ENCODE assay signal across 8 cellular contexts in genomic region chr1:109959974-109960744, GRCh38. TPM values are rescaled to one million over a fixed set of nuclear protein-coding genes. Genes with fewer than 3 reads are reported as not detected.
DNase-seq lines count a peak whose midpoint lies in the region; ATAC-seq and TF ChIP-seq lines count a peak whose summit lies in the region.

No MANE protein-coding gene starts in this region.

- DNase-seq in H4 (ENCODE audit: low spot score), result peak; percentile 52
- peak; percentile 86 for DNase-seq in NCI-H510A treated with DMSO at 0.1 percent for 48 hours (lab: John Stamatoyannopoulos, UW)
- DNase-seq in epithelial cell of prostate (ENCODE audit: low read depth, low spot score), result no peak
- DNase-seq in progenitor cell of endocrine pancreas (ENCODE audit: low spot score, unreplicated experiment), result no peak
- DNase-seq in uterus, result no peak
- DNase-seq in T1000 (lab: John Stamatoyannopoulos, UW), result no peak
- no peak for DNase-seq in GM19240 (ENCODE audit: insufficient read length, low spot score)

- H3K36me3 ChIP-seq in uterus, result no peaks in the 10 kb centered on the region

- peak overlapping the region; percentile 2 for H3K4me3 Mint-ChIP-seq in progenitor cell of endocrine pancreas (ENCODE audit: low read depth)

- H3K27me3 ChIP-seq in uterus, result no peaks in the 10 kb centered on the region

- peak overlapping the region; percentile 96 for H3K27ac Mint-ChIP-seq in progenitor cell of endocrine pancreas

- H3K4me1 ChIP-seq in uterus, result no peaks in the 10 kb centered on the region

- peaks cover 21% of the 10 kb centered on the region for H3K4me1 Mint-ChIP-seq in progenitor cell of endocrine pancreas (ENCODE audit: low read depth)

- H3K27ac ChIP-seq in epithelial cell of prostate (peak overlapping the region; percentile 78), uterus (no peak overlapping the region)

- intact Hi-C loops in uterus (cut with DNase I; ENCODE audit: low total_unique reads), result no loop called here

- H3K36me3 Mint-ChIP-seq in progenitor cell of endocrine pancreas (ENCODE audit: insufficient read depth), result no peaks in the 10 kb centered on the region

- ATAC-seq in GM18907 (IDR thresholded peaks at IDR 0.05; ENCODE audit: unreplicated experiment), result no peak

- TF ChIP-seq CTCF in progenitor cell of endocrine pancreas (IDR thresholded peaks at IDR 0.05; ENCODE audit: unreplicated experiment), result peak; percentile 45
- no peak for TF ChIP-seq CTCF in uterus (IDR thresholded peaks at IDR 0.05)

- no peaks in the 10 kb centered on the region for H3K9me3 ChIP-seq in uterus

- H3K4me3 ChIP-seq in uterus, result no peak overlapping the region

- no peak for TF ChIP-seq POLR2A in uterus (IDR thresholded peaks at IDR 0.05)

- peaks cover 2% of the 10 kb centered on the region for H3K9me3 Mint-ChIP-seq in progenitor cell of endocrine pancreas (ENCODE audit: low read depth)

- no peaks in the 10 kb centered on the region for H3K27me3 Mint-ChIP-seq in progenitor cell of endocrine pancreas

RNA-seq across cellular contexts. Expression of gene AHCYL1, which starts 24.4 kb away (rescaled TPM):
- total RNA-seq in H4 (2014; rRNA removed; shearing (Covaris generic)), result 45.1 and 62.6 TPM in 2 replicates
- total RNA-seq in progenitor cell of endocrine pancreas (90.2 and 101 TPM in 2 replicates), uterus (100 to 1,000 TPM in 1 of 4 donors, 10 to 100 TPM in 3; 51.2 to 183 (median 70.2) TPM)

RNA-seq across cellular contexts. Expression of gene CSF1, which starts 49.5 kb away (rescaled TPM):
- total RNA-seq in H4 (2014; rRNA removed; shearing (Covaris generic)), result 15.8 and 18.9 TPM in 2 replicates
- 0.89 and 2.9 TPM in 2 replicates for total RNA-seq in progenitor cell of endocrine pancreas
- total RNA-seq in uterus, result 10 to 100 TPM; 19.8 to 48.2 (median 34.2) TPM

Comparison
In these comparisons a context has a peak if more than half of its experiments do, and no peak if none do; other contexts are left out.
1. DNase-seq: peak in H4 (single experiment) and NCI-H510A treated with DMSO at 0.1 percent for 48 hours (single experiment); none in epithelial cell of prostate (single experiment), progenitor cell of endocrine pancreas (single experiment), uterus (0 of 2), T1000 (single experiment) and GM19240 (single experiment).